2 cellular contexts compared by ENCODE assay signal in genomic region chr19:3159565-3159964, GRCh38.
TF ChIP-seq lines count a peak whose summit lies in the region.

No MANE protein-coding gene starts in this region.

TF ChIP-seq in IMR-90, 13 proteins besides CTCF, POLR2A, EP300 and RAD21:
- TF ChIP-seq, protein P1, sequence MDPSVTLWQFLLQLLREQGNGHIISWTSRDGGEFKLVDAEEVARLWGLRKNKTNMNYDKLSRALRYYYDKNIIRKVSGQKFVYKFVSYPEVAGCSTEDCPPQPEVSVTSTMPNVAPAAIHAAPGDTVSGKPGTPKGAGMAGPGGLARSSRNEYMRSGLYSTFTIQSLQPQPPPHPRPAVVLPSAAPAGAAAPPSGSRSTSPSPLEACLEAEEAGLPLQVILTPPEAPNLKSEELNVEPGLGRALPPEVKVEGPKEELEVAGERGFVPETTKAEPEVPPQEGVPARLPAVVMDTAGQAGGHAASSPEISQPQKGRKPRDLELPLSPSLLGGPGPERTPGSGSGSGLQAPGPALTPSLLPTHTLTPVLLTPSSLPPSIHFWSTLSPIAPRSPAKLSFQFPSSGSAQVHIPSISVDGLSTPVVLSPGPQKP (IDR thresholded peaks at IDR 0.05; ENCODE audit: borderline replicate concordance, low read depth, low read length) = no peak
- TF ChIP-seq CEBPB (IDR thresholded peaks at IDR 0.05; ENCODE audit: low read depth, low read length) (no peak), RCOR1 (IDR thresholded peaks at IDR 0.05; ENCODE audit: insufficient replicate concordance, low read length) (no peak), CHD1 (IDR thresholded peaks at IDR 0.05; ENCODE audit: low read depth, low read length) (no peak), MAZ (IDR thresholded peaks at IDR 0.05; ENCODE audit: borderline replicate concordance, low read depth, low read length) (no peak), MXI1 (IDR thresholded peaks at IDR 0.05; ENCODE audit: borderline replicate concordance, low read depth, low read length) (no peak), SMC3 (IDR thresholded peaks at IDR 0.05; ENCODE audit: low read depth, low read length) (no peak), FOS (IDR thresholded peaks at IDR 0.05; ENCODE audit: low read depth, low read length) (no peak), BHLHE40 (IDR thresholded peaks at IDR 0.05; ENCODE audit: low read depth, low read length) (no peak), MAFK (IDR thresholded peaks at IDR 0.05; ENCODE audit: low read depth, low read length) (no peak), RFX5 (IDR thresholded peaks at IDR 0.05; ENCODE audit: low read depth, low read length) (no peak), NFE2L2 (IDR thresholded peaks at IDR 0.05; ENCODE audit: low read depth, low read length) (no peak)
- TF ChIP-seq, protein P2, sequence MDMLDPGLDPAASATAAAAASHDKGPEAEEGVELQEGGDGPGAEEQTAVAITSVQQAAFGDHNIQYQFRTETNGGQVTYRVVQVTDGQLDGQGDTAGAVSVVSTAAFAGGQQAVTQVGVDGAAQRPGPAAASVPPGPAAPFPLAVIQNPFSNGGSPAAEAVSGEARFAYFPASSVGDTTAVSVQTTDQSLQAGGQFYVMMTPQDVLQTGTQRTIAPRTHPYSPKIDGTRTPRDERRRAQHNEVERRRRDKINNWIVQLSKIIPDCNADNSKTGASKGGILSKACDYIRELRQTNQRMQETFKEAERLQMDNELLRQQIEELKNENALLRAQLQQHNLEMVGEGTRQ (IDR thresholded peaks at IDR 0.05; ENCODE audit: low read depth, low read length) = no peak
TF ChIP-seq in IMR-90: peak in this region for 0.

TF ChIP-seq in WTC11, 78 proteins besides CTCF, POLR2A, EP300 and RAD21:
- TF ChIP-seq, protein P3, sequence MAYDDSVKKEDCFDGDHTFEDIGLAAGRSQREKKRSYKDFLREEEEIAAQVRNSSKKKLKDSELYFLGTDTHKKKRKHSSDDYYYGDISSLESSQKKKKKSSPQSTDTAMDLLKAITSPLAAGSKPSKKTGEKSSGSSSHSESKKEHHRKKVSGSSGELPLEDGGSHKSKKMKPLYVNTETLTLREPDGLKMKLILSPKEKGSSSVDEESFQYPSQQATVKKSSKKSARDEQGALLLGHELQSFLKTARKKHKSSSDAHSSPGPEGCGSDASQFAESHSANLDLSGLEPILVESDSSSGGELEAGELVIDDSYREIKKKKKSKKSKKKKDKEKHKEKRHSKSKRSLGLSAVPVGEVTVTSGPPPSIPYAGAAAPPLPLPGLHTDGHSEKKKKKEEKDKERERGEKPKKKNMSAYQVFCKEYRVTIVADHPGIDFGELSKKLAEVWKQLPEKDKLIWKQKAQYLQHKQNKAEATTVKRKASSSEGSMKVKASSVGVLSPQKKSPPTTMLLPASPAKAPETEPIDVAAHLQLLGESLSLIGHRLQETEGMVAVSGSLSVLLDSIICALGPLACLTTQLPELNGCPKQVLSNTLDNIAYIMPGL (CRISPR knock-in tag; IDR thresholded peaks at IDR 0.05) = no peak
- TF ChIP-seq, protein P4, sequence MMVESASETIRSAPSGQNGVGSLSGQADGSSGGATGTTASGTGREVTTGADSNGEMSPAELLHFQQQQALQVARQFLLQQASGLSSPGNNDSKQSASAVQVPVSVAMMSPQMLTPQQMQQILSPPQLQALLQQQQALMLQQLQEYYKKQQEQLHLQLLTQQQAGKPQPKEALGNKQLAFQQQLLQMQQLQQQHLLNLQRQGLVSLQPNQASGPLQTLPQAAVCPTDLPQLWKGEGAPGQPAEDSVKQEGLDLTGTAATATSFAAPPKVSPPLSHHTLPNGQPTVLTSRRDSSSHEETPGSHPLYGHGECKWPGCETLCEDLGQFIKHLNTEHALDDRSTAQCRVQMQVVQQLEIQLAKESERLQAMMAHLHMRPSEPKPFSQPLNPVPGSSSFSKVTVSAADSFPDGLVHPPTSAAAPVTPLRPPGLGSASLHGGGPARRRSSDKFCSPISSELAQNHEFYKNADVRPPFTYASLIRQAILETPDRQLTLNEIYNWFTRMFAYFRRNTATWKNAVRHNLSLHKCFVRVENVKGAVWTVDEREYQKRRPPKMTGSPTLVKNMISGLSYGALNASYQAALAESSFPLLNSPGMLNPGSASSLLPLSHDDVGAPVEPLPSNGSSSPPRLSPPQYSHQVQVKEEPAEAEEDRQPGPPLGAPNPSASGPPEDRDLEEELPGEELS (CRISPR knock-in tag; IDR thresholded peaks at IDR 0.05) = no peak
- TF ChIP-seq PRRX2 (CRISPR knock-in tag; IDR thresholded peaks at IDR 0.05) (no peak), TCF7 (CRISPR knock-in tag; IDR thresholded peaks at IDR 0.05; ENCODE audit: low read depth) (no peak), ERG (CRISPR knock-in tag; IDR thresholded peaks at IDR 0.05) (no peak), EMX1 (CRISPR knock-in tag; IDR thresholded peaks at IDR 0.05) (no peak), CREB1 (CRISPR knock-in tag; IDR thresholded peaks at IDR 0.05) (no peak), ARID4B (CRISPR knock-in tag; IDR thresholded peaks at IDR 0.05; ENCODE audit: borderline replicate concordance) (no peak), ZNF232 (CRISPR knock-in tag; IDR thresholded peaks at IDR 0.05) (no peak), GTF2I (CRISPR knock-in tag; conservative IDR thresholded peaks at IDR 0.05) (no peak), KAT7 (CRISPR knock-in tag; IDR thresholded peaks at IDR 0.05; ENCODE audit: borderline replicate concordance) (no peak), OVOL2 (CRISPR knock-in tag; IDR thresholded peaks at IDR 0.05; ENCODE audit: borderline replicate concordance) (no peak), ZNF317 (CRISPR knock-in tag; IDR thresholded peaks at IDR 0.05; ENCODE audit: borderline replicate concordance, low read depth) (no peak), RORB (CRISPR knock-in tag; IDR thresholded peaks at IDR 0.05) (no peak), ETV6 (CRISPR knock-in tag; IDR thresholded peaks at IDR 0.05) (no peak), ZNF396 (CRISPR knock-in tag; IDR thresholded peaks at IDR 0.05; ENCODE audit: borderline replicate concordance) (no peak), NR2C2 (CRISPR knock-in tag; IDR thresholded peaks at IDR 0.05) (no peak)
- TF ChIP-seq, protein P5, sequence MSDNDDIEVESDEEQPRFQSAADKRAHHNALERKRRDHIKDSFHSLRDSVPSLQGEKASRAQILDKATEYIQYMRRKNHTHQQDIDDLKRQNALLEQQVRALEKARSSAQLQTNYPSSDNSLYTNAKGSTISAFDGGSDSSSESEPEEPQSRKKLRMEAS (CRISPR knock-in tag; IDR thresholded peaks at IDR 0.05) = no peak
- TF ChIP-seq, protein P6, sequence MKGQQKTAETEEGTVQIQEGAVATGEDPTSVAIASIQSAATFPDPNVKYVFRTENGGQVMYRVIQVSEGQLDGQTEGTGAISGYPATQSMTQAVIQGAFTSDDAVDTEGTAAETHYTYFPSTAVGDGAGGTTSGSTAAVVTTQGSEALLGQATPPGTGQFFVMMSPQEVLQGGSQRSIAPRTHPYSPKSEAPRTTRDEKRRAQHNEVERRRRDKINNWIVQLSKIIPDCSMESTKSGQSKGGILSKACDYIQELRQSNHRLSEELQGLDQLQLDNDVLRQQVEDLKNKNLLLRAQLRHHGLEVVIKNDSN (CRISPR knock-in tag; IDR thresholded peaks at IDR 0.05) = no peak
